1 cellular context compared by ENCODE assay signal in genomic region chr2:19504400-19505198, GRCh38.
TF ChIP-seq lines count a peak whose summit lies in the region.

No MANE protein-coding gene starts in this region.

TF ChIP-seq in HepG2, 621 proteins besides CTCF, POLR2A, EP300 and RAD21 (continued from another document and continues in another):
- TF ChIP-seq CEBPZ (IDR thresholded peaks at IDR 0.05; ENCODE audit: low read length) = no peak
- TF ChIP-seq STAT6 (CRISPR knock-in tag; IDR thresholded peaks at IDR 0.05; ENCODE audit: borderline replicate concordance) = no peak
- TF ChIP-seq PAF1 (CRISPR knock-in tag; IDR thresholded peaks at IDR 0.05) = no peak
- TF ChIP-seq ZIK1 (CRISPR knock-in tag; IDR thresholded peaks at IDR 0.05; ENCODE audit: borderline replicate concordance, low read depth) = no peak
- TF ChIP-seq ONECUT2 (CRISPR knock-in tag; IDR thresholded peaks at IDR 0.05) = no peak
- TF ChIP-seq ZNF670 (CRISPR knock-in tag; IDR thresholded peaks at IDR 0.05; ENCODE audit: borderline replicate concordance) = no peak
- TF ChIP-seq ZNF333 (CRISPR knock-in tag; IDR thresholded peaks at IDR 0.05; ENCODE audit: borderline replicate concordance) = no peak
- no peak for TF ChIP-seq RBM22 (optimal IDR thresholded peaks at IDR 0.05; ENCODE audit: low read length)
- TF ChIP-seq ZNF687 (CRISPR knock-in tag; IDR thresholded peaks at IDR 0.05) = no peak
- no peak; the same call in 1 of the 2 replicates for TF ChIP-seq ZNF792 (CRISPR knock-in tag; IDR thresholded peaks at IDR 0.05)
- TF ChIP-seq ETS1 (CRISPR knock-in tag; IDR thresholded peaks at IDR 0.05) = no peak
- TF ChIP-seq RBAK (CRISPR knock-in tag; IDR thresholded peaks at IDR 0.05) = no peak
- no peak for TF ChIP-seq PHF20 (CRISPR knock-in tag; IDR thresholded peaks at IDR 0.05)
- no peak for TF ChIP-seq DR1 (CRISPR knock-in tag; IDR thresholded peaks at IDR 0.05)
- TF ChIP-seq NPAS2 (CRISPR knock-in tag; IDR thresholded peaks at IDR 0.05; ENCODE audit: borderline replicate concordance) = no peak
- no peak for TF ChIP-seq FUBP1 (CRISPR knock-in tag; IDR thresholded peaks at IDR 0.05; ENCODE audit: borderline replicate concordance)
- TF ChIP-seq ZNF383 (CRISPR knock-in tag; IDR thresholded peaks at IDR 0.05; ENCODE audit: borderline replicate concordance) = no peak
- peak; percentile 29; the same call in 1 of the 2 replicates for TF ChIP-seq GATAD1 (CRISPR knock-in tag; IDR thresholded peaks at IDR 0.05)
- no peak for TF ChIP-seq ZNF234 (CRISPR knock-in tag; conservative IDR thresholded peaks at IDR 0.05)
- no peak for TF ChIP-seq TIGD3 (CRISPR knock-in tag; IDR thresholded peaks at IDR 0.05; ENCODE audit: borderline replicate concordance)
- TF ChIP-seq ZBTB4 (CRISPR knock-in tag; IDR thresholded peaks at IDR 0.05; ENCODE audit: borderline replicate concordance) = no peak
- TF ChIP-seq ZBTB38 (CRISPR knock-in tag; IDR thresholded peaks at IDR 0.05) = no peak
- peak; percentile 71; the same call in 1 of the 2 replicates for TF ChIP-seq ERF (CRISPR knock-in tag; IDR thresholded peaks at IDR 0.05)
- TF ChIP-seq SCMH1 (CRISPR knock-in tag; IDR thresholded peaks at IDR 0.05; ENCODE audit: borderline replicate concordance) = no peak
- TF ChIP-seq TBP (CRISPR knock-in tag; IDR thresholded peaks at IDR 0.05) = no peak
- no peak for TF ChIP-seq ZNF446 (CRISPR knock-in tag; IDR thresholded peaks at IDR 0.05)
- TF ChIP-seq LBX2 (CRISPR knock-in tag; IDR thresholded peaks at IDR 0.05; ENCODE audit: borderline replicate concordance) = no peak
- TF ChIP-seq HDAC2 (CRISPR knock-in tag; IDR thresholded peaks at IDR 0.05) = 0 out of 2 replicates have a peak, but pooled peaks have one; percentile 59
- no peak for TF ChIP-seq TRIM22 (IDR thresholded peaks at IDR 0.05)
- no peak for TF ChIP-seq KLF9 (CRISPR knock-in tag; IDR thresholded peaks at IDR 0.05; ENCODE audit: low read depth)
- peak; percentile 76 for TF ChIP-seq SAP130 (CRISPR knock-in tag; IDR thresholded peaks at IDR 0.05; ENCODE audit: low read depth)
- no peak for TF ChIP-seq JUN (CRISPR knock-in tag; IDR thresholded peaks at IDR 0.05)
- TF ChIP-seq LRRFIP1 (CRISPR knock-in tag; conservative IDR thresholded peaks at IDR 0.05) = no peak
